ENCODE assay signal across 1 cellular context in genomic region chr13:52850396-52851152, GRCh38.
TF ChIP-seq lines count a peak whose summit lies in the region.

No MANE protein-coding gene starts in this region.

TF ChIP-seq in K562, 482 proteins besides CTCF, POLR2A, EP300 and RAD21 (continued from another document):
- TF ChIP-seq, protein P1, sequence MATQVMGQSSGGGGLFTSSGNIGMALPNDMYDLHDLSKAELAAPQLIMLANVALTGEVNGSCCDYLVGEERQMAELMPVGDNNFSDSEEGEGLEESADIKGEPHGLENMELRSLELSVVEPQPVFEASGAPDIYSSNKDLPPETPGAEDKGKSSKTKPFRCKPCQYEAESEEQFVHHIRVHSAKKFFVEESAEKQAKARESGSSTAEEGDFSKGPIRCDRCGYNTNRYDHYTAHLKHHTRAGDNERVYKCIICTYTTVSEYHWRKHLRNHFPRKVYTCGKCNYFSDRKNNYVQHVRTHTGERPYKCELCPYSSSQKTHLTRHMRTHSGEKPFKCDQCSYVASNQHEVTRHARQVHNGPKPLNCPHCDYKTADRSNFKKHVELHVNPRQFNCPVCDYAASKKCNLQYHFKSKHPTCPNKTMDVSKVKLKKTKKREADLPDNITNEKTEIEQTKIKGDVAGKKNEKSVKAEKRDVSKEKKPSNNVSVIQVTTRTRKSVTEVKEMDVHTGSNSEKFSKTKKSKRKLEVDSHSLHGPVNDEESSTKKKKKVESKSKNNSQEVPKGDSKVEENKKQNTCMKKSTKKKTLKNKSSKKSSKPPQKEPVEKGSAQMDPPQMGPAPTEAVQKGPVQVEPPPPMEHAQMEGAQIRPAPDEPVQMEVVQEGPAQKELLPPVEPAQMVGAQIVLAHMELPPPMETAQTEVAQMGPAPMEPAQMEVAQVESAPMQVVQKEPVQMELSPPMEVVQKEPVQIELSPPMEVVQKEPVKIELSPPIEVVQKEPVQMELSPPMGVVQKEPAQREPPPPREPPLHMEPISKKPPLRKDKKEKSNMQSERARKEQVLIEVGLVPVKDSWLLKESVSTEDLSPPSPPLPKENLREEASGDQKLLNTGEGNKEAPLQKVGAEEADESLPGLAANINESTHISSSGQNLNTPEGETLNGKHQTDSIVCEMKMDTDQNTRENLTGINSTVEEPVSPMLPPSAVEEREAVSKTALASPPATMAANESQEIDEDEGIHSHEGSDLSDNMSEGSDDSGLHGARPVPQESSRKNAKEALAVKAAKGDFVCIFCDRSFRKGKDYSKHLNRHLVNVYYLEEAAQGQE (CRISPR knock-in tag; IDR thresholded peaks at IDR 0.05; ENCODE audit: low read depth): peak; percentile 48; the same call in 1 of the 2 replicates
- TF ChIP-seq MTA1 (IDR thresholded peaks at IDR 0.05; ENCODE audit: borderline replicate concordance) (no peak), ZNF212 (CRISPR knock-in tag; IDR thresholded peaks at IDR 0.05) (no peak), ZBTB11 (CRISPR knock-in tag; IDR thresholded peaks at IDR 0.05) (peak in 1 of 3 experiments; percentile 65; a peak in 1 of 6 replicates)
